ENCODE assay signal across 25 cellular contexts in the genomic region with DNA sequence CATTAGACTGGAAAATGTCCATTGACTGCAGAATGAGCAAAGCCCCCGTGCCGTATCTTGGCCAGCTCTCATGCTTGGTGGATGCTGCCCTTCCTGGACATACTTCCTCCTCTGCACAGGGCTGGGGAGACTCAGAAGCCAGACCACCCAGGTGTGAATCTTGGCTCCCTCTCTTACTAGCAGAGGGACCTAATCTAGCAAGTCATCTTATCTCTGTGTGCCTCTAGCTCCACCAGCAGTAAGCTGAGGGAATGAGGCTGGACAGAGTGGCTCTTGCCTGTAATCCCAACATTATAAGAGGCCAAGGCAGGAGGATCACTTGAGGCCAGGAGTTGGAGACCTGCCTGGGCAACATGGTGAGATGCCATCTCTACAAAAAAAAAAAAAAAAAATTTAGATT.
"Had no signal": no experiment of that assay in that cellular context is flagged by ENCODE, and none has a peak within 500 bp of the region (broad histone marks: within the 10 kb centered on the region; RNA-seq: fewer than 3 reads in every experiment).

No MANE protein-coding gene starts in this region.

- H3K27ac ChIP-seq: body of pancreas, dorsolateral prefrontal cortex, epithelial cell of prostate, foreskin keratinocyte, hepatocyte, upper lobe of right lung had no signal

- H3K36me3 ChIP-seq: upper lobe of right lung had no signal

- H2AFZ ChIP-seq: hepatocyte had no signal

- H3K9me3 ChIP-seq: body of pancreas, upper lobe of right lung had no signal

- H3K27me3 ChIP-seq: body of pancreas, dorsolateral prefrontal cortex, foreskin keratinocyte, hepatocyte, upper lobe of right lung had no signal

- DNase-seq: activated CD4-positive, alpha-beta T cell treated with anti-CD3 and anti-CD28 coated beads, Interleukin-2, amount 10 ng/mL, durations not matched to agents 24 days and 14 days; activated CD8-positive, alpha-beta T cell treated with anti-CD3 and anti-CD28 coated beads for 36 hours; activated naive CD4-positive, alpha-beta T cell; activated naive CD8-positive, alpha-beta T cell treated with anti-CD3 and anti-CD28 coated beads, Interleukin-2, amount 10 ng/mL, durations not matched to agents 7 days and 5 days; activated T-cell treated with anti-CD3 and anti-CD28 coated beads, Interleukin-2, amount 50 U/mL, for 1 hour; amygdala; body of pancreas; dorsolateral prefrontal cortex; foreskin keratinocyte; nephron progenitor cell; occipital lobe; posterior cingulate gyrus; retina; stimulated activated CD4-positive, alpha-beta T cell treated with anti-CD3 and anti-CD28 coated beads, Interleukin-12 subunit alpha, Interleukin-12 subunit beta, amount 100 ng/mL, for 4 hours; stimulated activated CD4-positive, alpha-beta T cell treated with anti-CD3 and anti-CD28 coated beads, Interleukin-1b, Interleukin-23, amount 100 ng/mL, for 48 hours; stimulated activated CD8-positive, alpha-beta memory T cell treated with anti-CD3 and anti-CD28 coated beads, Interleukin-4, amount 100 ng/mL, for 48 hours; stimulated activated naive CD4-positive, alpha-beta T cell; upper lobe of right lung had no signal

- ATAC-seq: activated CD8-positive, alpha-beta T cell treated with anti-CD3 and anti-CD28 coated beads for 36 hours; activated T-helper 17 cell treated with anti-CD3 and anti-CD28 coated beads, Interleukin-2, amount 50 U/mL, for 72 hours; body of pancreas; foreskin keratinocyte; left lobe of liver; upper lobe of right lung had no signal

- H3K4me2 ChIP-seq: hepatocyte had no signal

- FAIRE-seq: colon, keratinocyte had no signal

- H3K4me1 ChIP-seq: body of pancreas, foreskin keratinocyte, upper lobe of right lung had no signal

- H3K79me2 ChIP-seq: hepatocyte had no signal

- H3K4me3 ChIP-seq: body of pancreas, dorsolateral prefrontal cortex, hepatocyte, lung, upper lobe of right lung had no signal
